ENCODE assay signal across 1 cellular context in the genomic region with DNA sequence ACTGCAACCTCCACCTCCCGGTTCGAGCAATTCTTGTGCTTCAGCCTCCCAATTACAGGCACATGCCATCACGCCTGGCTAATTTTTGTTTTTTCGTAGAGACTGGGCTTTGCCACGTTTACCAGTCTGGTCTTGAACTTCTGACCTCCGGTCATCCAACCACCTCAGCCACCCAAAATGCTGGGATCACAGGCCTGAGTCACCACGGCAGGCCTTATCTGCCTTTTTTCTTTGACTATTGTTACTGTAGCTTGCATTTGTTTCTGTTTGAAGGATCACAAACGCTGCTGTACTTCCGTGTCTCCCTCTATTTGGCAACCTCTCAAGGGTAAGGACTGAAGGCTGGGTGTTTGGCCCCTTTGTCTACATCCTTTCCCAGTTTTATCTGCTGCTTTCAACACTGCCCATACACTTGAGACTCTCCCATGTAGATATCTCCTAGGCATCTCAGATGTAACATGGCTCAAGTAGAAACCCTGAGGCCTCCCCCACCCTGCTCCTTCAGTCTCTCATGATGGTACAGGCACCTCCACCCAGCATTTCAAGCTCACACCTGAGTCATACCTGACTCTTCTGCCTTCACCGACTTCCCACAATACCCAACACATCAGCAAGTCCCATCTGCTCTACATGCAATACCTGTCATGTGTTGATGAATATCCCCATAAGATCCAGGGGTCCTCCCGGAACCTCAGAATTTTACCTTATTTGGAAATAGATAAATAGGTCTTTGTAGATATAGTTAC.
TF ChIP-seq lines count a peak whose summit lies in the region.

No MANE protein-coding gene starts in this region.

TF ChIP-seq in HepG2, 621 proteins besides CTCF, POLR2A, EP300 and RAD21 (continued from another document and continues in another):
- TF ChIP-seq HNF1B (CRISPR knock-in tag; IDR thresholded peaks at IDR 0.05) (peak; percentile 46; the same call in 1 of the 2 replicates), ZNF883 (CRISPR knock-in tag; IDR thresholded peaks at IDR 0.05; ENCODE audit: not compliant biosample characterization) (no peak), ZNF180 (CRISPR knock-in tag; IDR thresholded peaks at IDR 0.05; ENCODE audit: borderline replicate concordance, low read depth) (no peak), ZNF33A (CRISPR knock-in tag; IDR thresholded peaks at IDR 0.05; ENCODE audit: borderline replicate concordance) (no peak), ZNF644 (CRISPR knock-in tag; IDR thresholded peaks at IDR 0.05; ENCODE audit: low read depth) (0 out of 2 replicates have a peak, but pooled peaks have one; percentile 41), RBM39 (IDR thresholded peaks at IDR 0.05; ENCODE audit: low read depth, low read length, poor library complexity, severe bottlenecking) (no peak), ZNF383 (CRISPR knock-in tag; IDR thresholded peaks at IDR 0.05; ENCODE audit: borderline replicate concordance) (no peak), ZNF788 (CRISPR knock-in tag; IDR thresholded peaks at IDR 0.05; ENCODE audit: borderline replicate concordance) (no peak), ETV5 (CRISPR knock-in tag; IDR thresholded peaks at IDR 0.05; ENCODE audit: borderline replicate concordance) (peak; percentile 85), RBM22 (optimal IDR thresholded peaks at IDR 0.05; ENCODE audit: low read length) (no peak), HNRNPK (IDR thresholded peaks at IDR 0.05; ENCODE audit: low read depth, low read length, poor library complexity, severe bottlenecking) (no peak), KAT2B (IDR thresholded peaks at IDR 0.05; ENCODE audit: borderline replicate concordance, low read depth, low read length) (no peak), ZFY (CRISPR knock-in tag; IDR thresholded peaks at IDR 0.05) (peak; percentile 45; the same call in 1 of the 2 replicates), IRF2 (CRISPR knock-in tag; IDR thresholded peaks at IDR 0.05) (peak; percentile 52), ZNF44 (CRISPR knock-in tag; IDR thresholded peaks at IDR 0.05) (no peak), RAD51 (IDR thresholded peaks at IDR 0.05; ENCODE audit: borderline replicate concordance) (no peak), ZNF615 (CRISPR knock-in tag; IDR thresholded peaks at IDR 0.05; ENCODE audit: borderline replicate concordance) (no peak), HCFC1 (IDR thresholded peaks at IDR 0.05; ENCODE audit: low read depth, low read length) (no peak), ASH2L (IDR thresholded peaks at IDR 0.05; ENCODE audit: insufficient read length, low read depth, low read length) (no peak), ZNF292 (CRISPR knock-in tag; IDR thresholded peaks at IDR 0.05; ENCODE audit: borderline replicate concordance, low read depth) (peak; percentile 30; the same call in 1 of the 2 replicates), ZNF512 (CRISPR knock-in tag; IDR thresholded peaks at IDR 0.05) (no peak), DZIP1 (CRISPR knock-in tag; IDR thresholded peaks at IDR 0.05) (no peak), THYN1 (CRISPR knock-in tag; IDR thresholded peaks at IDR 0.05; ENCODE audit: borderline replicate concordance, low read depth) (no peak), LCORL (IDR thresholded peaks at IDR 0.05) (0 out of 2 replicates have a peak, but pooled peaks have one; percentile 53), LCORL (CRISPR knock-in tag; IDR thresholded peaks at IDR 0.05) (peak; percentile 70), ARID4A (CRISPR knock-in tag; IDR thresholded peaks at IDR 0.05; ENCODE audit: borderline replicate concordance) (no peak), GRHL1 (CRISPR knock-in tag; conservative IDR thresholded peaks at IDR 0.05) (no peak), ARNT2 (CRISPR knock-in tag; IDR thresholded peaks at IDR 0.05; ENCODE audit: low read depth) (no peak)
- TF ChIP-seq, protein P1, sequence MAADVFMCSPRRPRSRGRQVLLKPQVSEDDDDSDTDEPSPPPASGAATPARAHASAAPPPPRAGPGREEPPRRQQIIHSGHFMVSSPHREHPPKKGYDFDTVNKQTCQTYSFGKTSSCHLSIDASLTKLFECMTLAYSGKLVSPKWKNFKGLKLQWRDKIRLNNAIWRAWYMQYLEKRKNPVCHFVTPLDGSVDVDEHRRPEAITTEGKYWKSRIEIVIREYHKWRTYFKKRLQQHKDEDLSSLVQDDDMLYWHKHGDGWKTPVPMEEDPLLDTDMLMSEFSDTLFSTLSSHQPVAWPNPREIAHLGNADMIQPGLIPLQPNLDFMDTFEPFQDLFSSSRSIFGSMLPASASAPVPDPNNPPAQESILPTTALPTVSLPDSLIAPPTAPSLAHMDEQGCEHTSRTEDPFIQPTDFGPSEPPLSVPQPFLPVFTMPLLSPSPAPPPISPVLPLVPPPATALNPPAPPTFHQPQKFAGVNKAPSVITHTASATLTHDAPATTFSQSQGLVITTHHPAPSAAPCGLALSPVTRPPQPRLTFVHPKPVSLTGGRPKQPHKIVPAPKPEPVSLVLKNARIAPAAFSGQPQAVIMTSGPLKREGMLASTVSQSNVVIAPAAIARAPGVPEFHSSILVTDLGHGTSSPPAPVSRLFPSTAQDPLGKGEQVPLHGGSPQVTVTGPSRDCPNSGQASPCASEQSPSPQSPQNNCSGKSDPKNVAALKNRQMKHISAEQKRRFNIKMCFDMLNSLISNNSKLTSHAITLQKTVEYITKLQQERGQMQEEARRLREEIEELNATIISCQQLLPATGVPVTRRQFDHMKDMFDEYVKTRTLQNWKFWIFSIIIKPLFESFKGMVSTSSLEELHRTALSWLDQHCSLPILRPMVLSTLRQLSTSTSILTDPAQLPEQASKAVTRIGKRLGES (CRISPR knock-in tag; IDR thresholded peaks at IDR 0.05; ENCODE audit: borderline replicate concordance), result no peak
- TF ChIP-seq, protein P2, sequence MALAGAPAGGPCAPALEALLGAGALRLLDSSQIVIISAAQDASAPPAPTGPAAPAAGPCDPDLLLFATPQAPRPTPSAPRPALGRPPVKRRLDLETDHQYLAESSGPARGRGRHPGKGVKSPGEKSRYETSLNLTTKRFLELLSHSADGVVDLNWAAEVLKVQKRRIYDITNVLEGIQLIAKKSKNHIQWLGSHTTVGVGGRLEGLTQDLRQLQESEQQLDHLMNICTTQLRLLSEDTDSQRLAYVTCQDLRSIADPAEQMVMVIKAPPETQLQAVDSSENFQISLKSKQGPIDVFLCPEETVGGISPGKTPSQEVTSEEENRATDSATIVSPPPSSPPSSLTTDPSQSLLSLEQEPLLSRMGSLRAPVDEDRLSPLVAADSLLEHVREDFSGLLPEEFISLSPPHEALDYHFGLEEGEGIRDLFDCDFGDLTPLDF (CRISPR knock-in tag; IDR thresholded peaks at IDR 0.05), result no peak
- TF ChIP-seq, protein P3, sequence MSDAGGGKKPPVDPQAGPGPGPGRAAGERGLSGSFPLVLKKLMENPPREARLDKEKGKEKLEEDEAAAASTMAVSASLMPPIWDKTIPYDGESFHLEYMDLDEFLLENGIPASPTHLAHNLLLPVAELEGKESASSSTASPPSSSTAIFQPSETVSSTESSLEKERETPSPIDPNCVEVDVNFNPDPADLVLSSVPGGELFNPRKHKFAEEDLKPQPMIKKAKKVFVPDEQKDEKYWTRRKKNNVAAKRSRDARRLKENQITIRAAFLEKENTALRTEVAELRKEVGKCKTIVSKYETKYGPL (CRISPR knock-in tag; IDR thresholded peaks at IDR 0.05), result no peak
